In the genomic region with DNA sequence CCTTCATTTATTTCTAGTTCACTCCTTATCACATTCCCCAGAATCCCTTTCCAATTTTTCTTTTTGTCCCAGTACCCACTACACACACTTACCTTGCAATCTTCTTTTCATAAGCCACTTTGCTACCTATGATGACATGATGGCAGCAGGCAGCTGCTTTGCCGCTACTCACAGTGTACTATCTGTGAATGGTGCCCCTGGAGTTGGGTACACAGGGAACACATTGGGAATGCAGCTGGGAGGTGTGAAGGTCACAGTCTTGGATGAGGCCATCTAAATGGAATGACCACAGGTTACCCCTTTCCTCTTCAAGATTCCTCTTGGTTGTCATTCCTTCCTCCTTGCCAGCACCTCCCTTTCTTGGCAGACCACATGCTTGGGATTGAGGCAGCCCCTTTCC, we compare ENCODE assay signal across 1 cellular context.
TF ChIP-seq lines count a peak whose summit lies in the region.

No MANE protein-coding gene starts in this region.

TF ChIP-seq in K562, 482 proteins besides CTCF, POLR2A, EP300 and RAD21 (continued from another document):
- TF ChIP-seq, protein P1, sequence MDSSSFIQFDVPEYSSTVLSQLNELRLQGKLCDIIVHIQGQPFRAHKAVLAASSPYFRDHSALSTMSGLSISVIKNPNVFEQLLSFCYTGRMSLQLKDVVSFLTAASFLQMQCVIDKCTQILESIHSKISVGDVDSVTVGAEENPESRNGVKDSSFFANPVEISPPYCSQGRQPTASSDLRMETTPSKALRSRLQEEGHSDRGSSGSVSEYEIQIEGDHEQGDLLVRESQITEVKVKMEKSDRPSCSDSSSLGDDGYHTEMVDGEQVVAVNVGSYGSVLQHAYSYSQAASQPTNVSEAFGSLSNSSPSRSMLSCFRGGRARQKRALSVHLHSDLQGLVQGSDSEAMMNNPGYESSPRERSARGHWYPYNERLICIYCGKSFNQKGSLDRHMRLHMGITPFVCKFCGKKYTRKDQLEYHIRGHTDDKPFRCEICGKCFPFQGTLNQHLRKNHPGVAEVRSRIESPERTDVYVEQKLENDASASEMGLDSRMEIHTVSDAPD (CRISPR knock-in tag; IDR thresholded peaks at IDR 0.05) = no peak
- TF ChIP-seq, protein P2, sequence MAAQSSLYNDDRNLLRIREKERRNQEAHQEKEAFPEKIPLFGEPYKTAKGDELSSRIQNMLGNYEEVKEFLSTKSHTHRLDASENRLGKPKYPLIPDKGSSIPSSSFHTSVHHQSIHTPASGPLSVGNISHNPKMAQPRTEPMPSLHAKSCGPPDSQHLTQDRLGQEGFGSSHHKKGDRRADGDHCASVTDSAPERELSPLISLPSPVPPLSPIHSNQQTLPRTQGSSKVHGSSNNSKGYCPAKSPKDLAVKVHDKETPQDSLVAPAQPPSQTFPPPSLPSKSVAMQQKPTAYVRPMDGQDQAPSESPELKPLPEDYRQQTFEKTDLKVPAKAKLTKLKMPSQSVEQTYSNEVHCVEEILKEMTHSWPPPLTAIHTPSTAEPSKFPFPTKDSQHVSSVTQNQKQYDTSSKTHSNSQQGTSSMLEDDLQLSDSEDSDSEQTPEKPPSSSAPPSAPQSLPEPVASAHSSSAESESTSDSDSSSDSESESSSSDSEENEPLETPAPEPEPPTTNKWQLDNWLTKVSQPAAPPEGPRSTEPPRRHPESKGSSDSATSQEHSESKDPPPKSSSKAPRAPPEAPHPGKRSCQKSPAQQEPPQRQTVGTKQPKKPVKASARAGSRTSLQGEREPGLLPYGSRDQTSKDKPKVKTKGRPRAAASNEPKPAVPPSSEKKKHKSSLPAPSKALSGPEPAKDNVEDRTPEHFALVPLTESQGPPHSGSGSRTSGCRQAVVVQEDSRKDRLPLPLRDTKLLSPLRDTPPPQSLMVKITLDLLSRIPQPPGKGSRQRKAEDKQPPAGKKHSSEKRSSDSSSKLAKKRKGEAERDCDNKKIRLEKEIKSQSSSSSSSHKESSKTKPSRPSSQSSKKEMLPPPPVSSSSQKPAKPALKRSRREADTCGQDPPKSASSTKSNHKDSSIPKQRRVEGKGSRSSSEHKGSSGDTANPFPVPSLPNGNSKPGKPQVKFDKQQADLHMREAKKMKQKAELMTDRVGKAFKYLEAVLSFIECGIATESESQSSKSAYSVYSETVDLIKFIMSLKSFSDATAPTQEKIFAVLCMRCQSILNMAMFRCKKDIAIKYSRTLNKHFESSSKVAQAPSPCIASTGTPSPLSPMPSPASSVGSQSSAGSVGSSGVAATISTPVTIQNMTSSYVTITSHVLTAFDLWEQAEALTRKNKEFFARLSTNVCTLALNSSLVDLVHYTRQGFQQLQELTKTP (IDR thresholded peaks at IDR 0.05; ENCODE audit: low read depth in 1 of 2, partially characterized antibody in 2 of 2) = no peak
- TF ChIP-seq ZNF445 (CRISPR knock-in tag; IDR thresholded peaks at IDR 0.05; ENCODE audit: low read depth) (no peak), ZNF146 (CRISPR knock-in tag; IDR thresholded peaks at IDR 0.05; ENCODE audit: unreplicated experiment) (no peak), RFX5 (IDR thresholded peaks at IDR 0.05; ENCODE audit: low read depth, low read length) (no peak), RFX1 (IDR thresholded peaks at IDR 0.05) (no peak), GTF2F1 (IDR thresholded peaks at IDR 0.05; ENCODE audit: low read depth, low read length) (no peak), ASH1L (IDR thresholded peaks at IDR 0.05; ENCODE audit: borderline replicate concordance, low read depth, partially characterized antibody) (no peak), TRIM24 (IDR thresholded peaks at IDR 0.05) (no peak), RBM17 (IDR thresholded peaks at IDR 0.05; ENCODE audit: borderline replicate concordance, low read depth, low read length) (no peak), NELFE (IDR thresholded peaks at IDR 0.05; ENCODE audit: insufficient read depth, insufficient read length) (no peak), ELF2 (CRISPR knock-in tag; IDR thresholded peaks at IDR 0.05) (no peak)
- TF ChIP-seq, protein P3, sequence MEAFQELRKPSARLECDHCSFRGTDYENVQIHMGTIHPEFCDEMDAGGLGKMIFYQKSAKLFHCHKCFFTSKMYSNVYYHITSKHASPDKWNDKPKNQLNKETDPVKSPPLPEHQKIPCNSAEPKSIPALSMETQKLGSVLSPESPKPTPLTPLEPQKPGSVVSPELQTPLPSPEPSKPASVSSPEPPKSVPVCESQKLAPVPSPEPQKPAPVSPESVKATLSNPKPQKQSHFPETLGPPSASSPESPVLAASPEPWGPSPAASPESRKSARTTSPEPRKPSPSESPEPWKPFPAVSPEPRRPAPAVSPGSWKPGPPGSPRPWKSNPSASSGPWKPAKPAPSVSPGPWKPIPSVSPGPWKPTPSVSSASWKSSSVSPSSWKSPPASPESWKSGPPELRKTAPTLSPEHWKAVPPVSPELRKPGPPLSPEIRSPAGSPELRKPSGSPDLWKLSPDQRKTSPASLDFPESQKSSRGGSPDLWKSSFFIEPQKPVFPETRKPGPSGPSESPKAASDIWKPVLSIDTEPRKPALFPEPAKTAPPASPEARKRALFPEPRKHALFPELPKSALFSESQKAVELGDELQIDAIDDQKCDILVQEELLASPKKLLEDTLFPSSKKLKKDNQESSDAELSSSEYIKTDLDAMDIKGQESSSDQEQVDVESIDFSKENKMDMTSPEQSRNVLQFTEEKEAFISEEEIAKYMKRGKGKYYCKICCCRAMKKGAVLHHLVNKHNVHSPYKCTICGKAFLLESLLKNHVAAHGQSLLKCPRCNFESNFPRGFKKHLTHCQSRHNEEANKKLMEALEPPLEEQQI (IDR thresholded peaks at IDR 0.05) = no peak
- TF ChIP-seq, protein P4, sequence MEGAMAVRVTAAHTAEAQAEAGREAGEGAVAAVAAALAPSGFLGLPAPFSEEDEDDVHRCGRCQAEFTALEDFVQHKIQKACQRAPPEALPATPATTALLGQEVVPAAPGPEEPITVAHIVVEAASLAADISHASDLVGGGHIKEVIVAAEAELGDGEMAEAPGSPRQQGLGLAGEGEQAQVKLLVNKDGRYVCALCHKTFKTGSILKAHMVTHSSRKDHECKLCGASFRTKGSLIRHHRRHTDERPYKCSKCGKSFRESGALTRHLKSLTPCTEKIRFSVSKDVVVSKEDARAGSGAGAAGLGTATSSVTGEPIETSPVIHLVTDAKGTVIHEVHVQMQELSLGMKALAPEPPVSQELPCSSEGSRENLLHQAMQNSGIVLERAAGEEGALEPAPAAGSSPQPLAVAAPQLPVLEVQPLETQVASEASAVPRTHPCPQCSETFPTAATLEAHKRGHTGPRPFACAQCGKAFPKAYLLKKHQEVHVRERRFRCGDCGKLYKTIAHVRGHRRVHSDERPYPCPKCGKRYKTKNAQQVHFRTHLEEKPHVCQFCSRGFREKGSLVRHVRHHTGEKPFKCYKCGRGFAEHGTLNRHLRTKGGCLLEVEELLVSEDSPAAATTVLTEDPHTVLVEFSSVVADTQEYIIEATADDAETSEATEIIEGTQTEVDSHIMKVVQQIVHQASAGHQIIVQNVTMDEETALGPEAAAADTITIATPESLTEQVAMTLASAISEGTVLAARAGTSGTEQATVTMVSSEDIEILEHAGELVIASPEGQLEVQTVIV (CRISPR knock-in tag; IDR thresholded peaks at IDR 0.05; ENCODE audit: borderline replicate concordance) = no peak
